ENCODE assay signal across 9 cellular contexts in the genomic region with DNA sequence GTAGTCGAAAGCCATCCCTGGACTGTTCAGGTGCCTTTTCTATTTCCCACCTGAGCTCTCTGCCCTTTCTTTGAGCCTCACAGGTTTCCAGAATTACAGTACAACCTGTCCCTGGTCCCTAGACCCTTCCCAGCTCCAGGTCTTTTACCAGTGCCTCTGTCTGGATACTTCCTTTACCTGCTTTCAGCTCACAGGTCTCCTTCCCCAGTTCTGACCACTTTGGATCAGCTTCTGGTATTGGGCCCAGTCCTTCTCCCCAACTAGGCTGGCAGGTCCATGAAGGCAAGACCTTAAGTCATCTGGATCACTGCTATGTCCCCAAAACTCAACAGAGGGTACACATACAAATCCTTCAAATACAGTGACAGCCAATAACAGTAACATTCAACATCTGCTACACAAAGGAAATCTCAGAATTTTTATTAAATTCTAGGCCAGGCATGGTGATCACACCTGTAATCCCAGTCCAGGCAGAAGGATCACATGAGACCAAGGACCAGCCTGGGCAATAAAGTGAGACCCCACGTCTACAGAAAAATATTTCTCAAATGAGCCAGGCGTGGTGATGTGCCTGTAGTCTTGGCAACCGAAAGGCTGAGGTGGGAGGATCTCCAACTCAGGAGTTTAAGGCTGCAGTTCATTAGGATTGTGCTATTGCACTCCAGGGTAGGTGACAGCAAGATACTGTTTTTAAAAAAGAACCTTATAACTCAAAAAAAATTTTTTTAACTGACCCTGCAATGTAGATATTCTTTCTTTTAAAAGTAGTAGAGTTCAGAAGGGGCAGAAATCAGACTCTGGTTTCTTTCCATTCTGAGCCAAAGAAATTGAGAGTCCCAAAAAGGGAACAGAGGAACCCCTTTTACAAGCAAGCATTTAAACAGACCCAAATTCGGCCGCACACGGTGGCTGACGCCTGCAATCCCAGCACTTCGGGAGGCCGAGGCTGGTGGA. TPM values are rescaled to one million over a fixed set of nuclear protein-coding genes. Genes with fewer than 3 reads are reported as not detected.
DNase-seq lines count a peak whose midpoint lies in the region; ATAC-seq and TF ChIP-seq lines count a peak whose summit lies in the region.
"Had no signal": no experiment of that assay in that cellular context is flagged by ENCODE, and none has a peak within 500 bp of the region (broad histone marks: within the 10 kb centered on the region; RNA-seq: fewer than 3 reads in every experiment).

No MANE protein-coding gene starts in this region.

- TF ChIP-seq CTCF in thyroid gland (IDR thresholded peaks at IDR 0.05): no peak

- no peaks in the 10 kb centered on the region for H3K9me3 Mint-ChIP-seq in activated T-cell treated with anti-CD3 and anti-CD28 coated beads, Interleukin-2, amount 50 U/mL, for 24 hours
- no peaks in the 10 kb centered on the region for H3K9me3 Mint-ChIP-seq in activated naive CD8-positive, alpha-beta T cell treated with anti-CD3 and anti-CD28 coated beads, Interleukin-2, amount 10 ng/mL, durations not matched to agents 7 days and 5 days

- POLR2A ChIA-PET in activated naive CD8-positive, alpha-beta T cell treated with anti-CD3 and anti-CD28 coated beads, Interleukin-2, amount 10 ng/mL, durations not matched to agents 7 days and 5 days (lab: Charles Lee): interaction anchor here (1.1 to 2.5 kb wide), 15 partner anchors 8 to 412 kb away, joined by 4 to 113 read pairs (median 17); a partner anchor contains a TSS

- no peaks in the 10 kb centered on the region for H3K27me3 Mint-ChIP-seq in activated T-cell treated with anti-CD3 and anti-CD28 coated beads, Interleukin-2, amount 50 U/mL, for 24 hours
- H3K27me3 Mint-ChIP-seq in activated naive CD8-positive, alpha-beta T cell treated with anti-CD3 and anti-CD28 coated beads, Interleukin-2, amount 10 ng/mL, durations not matched to agents 7 days and 5 days: peaks cover 3% of the 10 kb centered on the region

- peaks cover 21 to 24% of the 10 kb centered on the region in 2 donors for H3K36me3 ChIP-seq in thyroid gland

- no peaks in the 10 kb centered on the region for H3K9me3 ChIP-seq in thyroid gland

- no peaks in the 10 kb centered on the region for H3K27me3 ChIP-seq in thyroid gland

- H3K27ac ChIP-seq in thyroid gland: peak overlapping the region in 2 of 3 donors; percentile 64 to 76

- H3K4me3 Mint-ChIP-seq in activated T-cell treated with anti-CD3 and anti-CD28 coated beads, Interleukin-2, amount 50 U/mL, for 24 hours: peak overlapping the region; percentile 95
- H3K4me3 Mint-ChIP-seq in activated naive CD8-positive, alpha-beta T cell treated with anti-CD3 and anti-CD28 coated beads, Interleukin-2, amount 10 ng/mL, durations not matched to agents 7 days and 5 days: peak overlapping the region; percentile 100

- H3K27ac Mint-ChIP-seq in activated T-cell treated with anti-CD3 and anti-CD28 coated beads, Interleukin-2, amount 50 U/mL, for 24 hours: peak overlapping the region; percentile 99
- peak overlapping the region; percentile 70 for H3K27ac Mint-ChIP-seq in activated naive CD8-positive, alpha-beta T cell treated with anti-CD3 and anti-CD28 coated beads, Interleukin-2, amount 10 ng/mL, durations not matched to agents 7 days and 5 days

- no peak for TF ChIP-seq POLR2A in thyroid gland (IDR thresholded peaks at IDR 0.05)

- peaks cover 59% of the 10 kb centered on the region for H3K36me3 Mint-ChIP-seq in activated T-cell treated with anti-CD3 and anti-CD28 coated beads, Interleukin-2, amount 50 U/mL, for 24 hours (ENCODE audit: low read depth)
- peaks cover 23% of the 10 kb centered on the region for H3K36me3 Mint-ChIP-seq in activated naive CD8-positive, alpha-beta T cell treated with anti-CD3 and anti-CD28 coated beads, Interleukin-2, amount 10 ng/mL, durations not matched to agents 7 days and 5 days

- 50 to 78% methylated on average over 10 of the region's 10 CpGs for WGBS in thyroid gland, 2 donors

- no peak for DNase-seq in activated T-cell treated with anti-CD3 and anti-CD28 coated beads, Interleukin-2, amount 50 U/mL, for 24 hours
- no peak for DNase-seq in activated T-cell treated with anti-CD3 and anti-CD28 coated beads, Interleukin-2, amount 50 U/mL, for 1 hour
- no peak for DNase-seq in activated naive CD8-positive, alpha-beta T cell treated with anti-CD3 and anti-CD28 coated beads, Interleukin-2, amount 10 ng/mL, durations not matched to agents 7 days and 5 days
- DNase-seq in kidney tubule cell (ENCODE audit: low spot score) (peak; percentile 35), thyroid gland (no peak), activated gamma-delta T cell (lab: John Stamatoyannopoulos, UW) (no peak)
- DNase-seq: anterior cingulate cortex had no signal

- H3K4me3 ChIP-seq in thyroid gland (replicated peaks in 1 of 3): peak overlapping the region in 1 of 3 donors; percentile 99

- intact Hi-C loops in thyroid gland (cut with DNase I): no loop called here

- H3K4me1 Mint-ChIP-seq in activated T-cell treated with anti-CD3 and anti-CD28 coated beads, Interleukin-2, amount 50 U/mL, for 24 hours (ENCODE audit: low read depth): peaks cover 58% of the 10 kb centered on the region
- peaks cover 41% of the 10 kb centered on the region for H3K4me1 Mint-ChIP-seq in activated naive CD8-positive, alpha-beta T cell treated with anti-CD3 and anti-CD28 coated beads, Interleukin-2, amount 10 ng/mL, durations not matched to agents 7 days and 5 days

- no peak for ATAC-seq in activated naive CD8-positive, alpha-beta T cell treated with anti-CD3 and anti-CD28 coated beads, Interleukin-2, amount 10 ng/mL, durations not matched to agents 7 days and 5 days (ENCODE audit: low read depth)
- ATAC-seq in GM19035 (IDR thresholded peaks at IDR 0.05; ENCODE audit: unreplicated experiment): no peak
- ATAC-seq in GM21619 (IDR thresholded peaks at IDR 0.05; ENCODE audit: unreplicated experiment): no peak

- H3K4me1 ChIP-seq in thyroid gland: peaks cover 19 to 35% of the 10 kb centered on the region in 2 donors

RNA-seq across cellular contexts. Expression of a gene that starts 1.3 kb away (rescaled TPM):
- total RNA-seq in activated naive CD8-positive, alpha-beta T cell treated with anti-CD3 and anti-CD28 coated beads, Interleukin-2, amount 10 ng/mL, durations not matched to agents 7 days and 5 days: 1,000 to 10,000 TPM; 2,294 to 2,369 TPM
- total RNA-seq in thyroid gland: 1,000 to 10,000 TPM in 2 of 4 donors, 100 to 1,000 TPM in 2; 919 to 2,686 (median 1,277) TPM

RNA-seq across cellular contexts. Expression of a gene that starts 11.0 kb away (rescaled TPM):
- total RNA-seq in activated naive CD8-positive, alpha-beta T cell treated with anti-CD3 and anti-CD28 coated beads, Interleukin-2, amount 10 ng/mL, durations not matched to agents 7 days and 5 days: 100 to 1,000 TPM; 173 to 176 TPM
- 100 to 1,000 TPM in 2 of 4 donors, 10 to 100 TPM in 2; 93.6 to 203 (median 116) TPM for total RNA-seq in thyroid gland

RNA-seq across cellular contexts. Expression of a gene that starts 21.9 kb away (rescaled TPM):
- 10 to 100 TPM; 65.7 to 65.9 TPM for total RNA-seq in activated naive CD8-positive, alpha-beta T cell treated with anti-CD3 and anti-CD28 coated beads, Interleukin-2, amount 10 ng/mL, durations not matched to agents 7 days and 5 days
- total RNA-seq in thyroid gland: 10 to 100 TPM in 2 of 4 donors, 1 to 10 TPM in 2; 8.2 to 29.1 (median 10.7) TPM

RNA-seq across cellular contexts. Expression of a gene that starts 27.8 kb away (rescaled TPM):
- total RNA-seq in activated naive CD8-positive, alpha-beta T cell treated with anti-CD3 and anti-CD28 coated beads, Interleukin-2, amount 10 ng/mL, durations not matched to agents 7 days and 5 days: 100 to 1,000 TPM; 102 to 107 TPM
- 100 to 1,000 TPM in 1 of 4 donors, 10 to 100 TPM in 3; 32.4 to 109 (median 62.4) TPM for total RNA-seq in thyroid gland

RNA-seq across cellular contexts. Expression of a gene that starts 43.2 kb away (rescaled TPM):
- 10 to 100 TPM; 39.0 to 40.7 TPM for total RNA-seq in activated naive CD8-positive, alpha-beta T cell treated with anti-CD3 and anti-CD28 coated beads, Interleukin-2, amount 10 ng/mL, durations not matched to agents 7 days and 5 days
- total RNA-seq in thyroid gland: 10 to 100 TPM; 44.3 to 77.5 (median 63.4) TPM
